Comparison of ENCODE assay signal across 8 cellular contexts in the genomic region with DNA sequence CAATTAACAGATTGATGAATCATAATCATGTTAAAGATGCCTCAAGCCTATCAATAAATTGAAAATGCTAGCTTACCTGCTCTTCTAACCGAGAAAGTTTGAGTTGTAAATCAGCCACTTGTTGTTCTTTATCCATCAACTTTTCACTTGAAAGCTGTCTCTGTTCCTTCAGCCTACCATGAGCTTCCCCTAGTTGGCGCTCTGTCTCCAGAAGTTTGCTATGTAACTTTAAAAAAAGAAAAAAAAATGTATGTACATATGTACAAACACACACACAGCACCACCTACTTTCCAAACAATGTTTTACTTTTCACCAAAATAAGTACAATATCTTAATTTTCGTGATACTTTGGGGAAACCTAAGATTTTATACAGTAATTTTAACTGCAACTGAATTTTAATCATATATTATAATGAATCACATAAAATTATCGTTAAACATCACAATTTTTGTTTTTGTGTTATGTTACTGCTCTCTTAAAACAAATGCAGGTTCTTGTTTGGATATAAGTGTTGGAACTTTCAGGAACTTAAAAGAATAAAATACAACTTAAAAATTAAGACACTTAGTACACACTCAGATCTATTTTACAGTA.
DNase-seq lines count a peak whose midpoint lies in the region; ATAC-seq and TF ChIP-seq lines count a peak whose summit lies in the region.

No MANE protein-coding gene starts in this region.

- H3K4me3 Mint-ChIP-seq in natural killer cell (no peak overlapping the region), glutamatergic neuron (ENCODE audit: unreplicated experiment) (no peak overlapping the region)
- no peak overlapping the region for H3K4me3 Mint-ChIP-seq in natural killer cell treated with Interleukin-12 subunit alpha and Interleukin-12 subunit beta and Interleukin-15 and Interleukin-18, amount 100 ng/mL, for 72 hours

- intact Hi-C loops in natural killer cell (cut with micrococcal nuclease) = no loop called here
- intact Hi-C loops in sciatic nerve (cut with DNase I) = no loop called here

- H3K4me3 ChIP-seq in NB4 (ENCODE audit: low read depth, low read length) = no peak overlapping the region

- H3K4me1 Mint-ChIP-seq in natural killer cell = no peaks in the 10 kb centered on the region
- H3K4me1 Mint-ChIP-seq in natural killer cell treated with Interleukin-12 subunit alpha and Interleukin-12 subunit beta and Interleukin-15 and Interleukin-18, amount 100 ng/mL, for 72 hours (ENCODE audit: low read depth in 2 of 2) = no peaks in the 10 kb centered on the region
- peaks cover 3% of the 10 kb centered on the region for H3K4me1 Mint-ChIP-seq in glutamatergic neuron (ENCODE audit: low read depth, unreplicated experiment)

- ATAC-seq in natural killer cell = peak in 2 of 3 donors; percentile 60 to 61
- ATAC-seq in natural killer cell treated with Interleukin-12 subunit alpha and Interleukin-12 subunit beta and Interleukin-15 and Interleukin-18, amount 100 ng/mL, for 72 hours = no peak
- no peak for ATAC-seq in sciatic nerve

- TF ChIP-seq POLR2A in NB4 (IDR thresholded peaks at IDR 0.05; ENCODE audit: extremely low read depth, insufficient read length) = no peak

- peak; percentile 29 for TF ChIP-seq CTCF in natural killer cell (IDR thresholded peaks at IDR 0.05)
- peak; percentile 94 for TF ChIP-seq CTCF in NB4 (IDR thresholded peaks at IDR 0.05; ENCODE audit: low read depth, low read length)
- TF ChIP-seq CTCF in glutamatergic neuron (IDR thresholded peaks at IDR 0.05; ENCODE audit: partially characterized antibody, unreplicated experiment) = peak; percentile 50

- DNase-seq in natural killer cell (no peak), NB4 (ENCODE audit: low read depth) (peak; percentile 66), glutamatergic neuron (peak; percentile 23), T-helper 9 cell (no peak), sciatic nerve (ENCODE audit: low spot score) (no peak)
- DNase-seq in natural killer cell treated with Interleukin-12 subunit alpha and Interleukin-12 subunit beta and Interleukin-15 and Interleukin-18, amount 100 ng/mL, for 72 hours (ENCODE audit: low spot score) = no peak
- DNase-seq in activated CD8-positive, alpha-beta memory T cell treated with anti-CD3 and anti-CD28 coated beads, Interleukin-2, amount 50 U/mL, for 4 hours = peak; percentile 25
- DNase-seq in stimulated activated CD4-positive, alpha-beta T cell treated with anti-CD3 and anti-CD28 coated beads, Interleukin-4, amount 100 ng/mL, for 1 hour = peak; percentile 30

- H3K9me3 Mint-ChIP-seq in natural killer cell (no peaks in the 10 kb centered on the region), glutamatergic neuron (ENCODE audit: unreplicated experiment) (no peaks in the 10 kb centered on the region)
- no peaks in the 10 kb centered on the region for H3K9me3 Mint-ChIP-seq in natural killer cell treated with Interleukin-12 subunit alpha and Interleukin-12 subunit beta and Interleukin-15 and Interleukin-18, amount 100 ng/mL, for 72 hours

- no peaks in the 10 kb centered on the region for H3K36me3 Mint-ChIP-seq in natural killer cell
- no peaks in the 10 kb centered on the region for H3K36me3 Mint-ChIP-seq in natural killer cell treated with Interleukin-12 subunit alpha and Interleukin-12 subunit beta and Interleukin-15 and Interleukin-18, amount 100 ng/mL, for 72 hours
- no peaks in the 10 kb centered on the region for H3K36me3 Mint-ChIP-seq in glutamatergic neuron (ENCODE audit: unreplicated experiment)

- H3K27ac Mint-ChIP-seq in natural killer cell (no peak overlapping the region), glutamatergic neuron (ENCODE audit: unreplicated experiment) (no peak overlapping the region)
- H3K27ac Mint-ChIP-seq in natural killer cell treated with Interleukin-12 subunit alpha and Interleukin-12 subunit beta and Interleukin-15 and Interleukin-18, amount 100 ng/mL, for 72 hours = no peak overlapping the region

- H3K27me3 Mint-ChIP-seq in natural killer cell (ENCODE audit: low read depth in 2 of 2) (no peaks in the 10 kb centered on the region), glutamatergic neuron (ENCODE audit: unreplicated experiment) (no peaks in the 10 kb centered on the region)
- no peaks in the 10 kb centered on the region for H3K27me3 Mint-ChIP-seq in natural killer cell treated with Interleukin-12 subunit alpha and Interleukin-12 subunit beta and Interleukin-15 and Interleukin-18, amount 100 ng/mL, for 72 hours

Comparison
In these comparisons a context has a peak if more than half of its experiments do, and no peak if none do; other contexts are left out.
1. ATAC-seq: peak in natural killer cell (2 of 3); none in natural killer cell treated with Interleukin-12 subunit alpha and Interleukin-12 subunit beta and Interleukin-15 and Interleukin-18, amount 100 ng/mL, for 72 hours (0 of 2) and sciatic nerve (single experiment).
2. DNase-seq: peak in NB4 (single experiment), activated CD8-positive, alpha-beta memory T cell treated with anti-CD3 and anti-CD28 coated beads, Interleukin-2, amount 50 U/mL, for 4 hours (single experiment), glutamatergic neuron (single experiment) and stimulated activated CD4-positive, alpha-beta T cell treated with anti-CD3 and anti-CD28 coated beads, Interleukin-4, amount 100 ng/mL, for 1 hour (single experiment); none in natural killer cell (single experiment), natural killer cell treated with Interleukin-12 subunit alpha and Interleukin-12 subunit beta and Interleukin-15 and Interleukin-18, amount 100 ng/mL, for 72 hours (single experiment), T-helper 9 cell (single experiment) and sciatic nerve (single experiment).
3. CTCF ChIP-seq: peak in every context shown above with its lines; median percentile 94 in NB4; 50 in glutamatergic neuron; 29 in natural killer cell.